Comparison of ENCODE assay signal across 8 cellular contexts in genomic region chrX:40644821-40645358, GRCh38. TPM values are rescaled to one million over a fixed set of nuclear protein-coding genes. Genes with fewer than 3 reads are reported as not detected.
A peak's percentile ranks its signal among the peaks of the same experiment; 100 is the strongest.
DNase-seq lines count a peak whose midpoint lies in the region; ATAC-seq and TF ChIP-seq lines count a peak whose summit lies in the region.

No MANE protein-coding gene starts in this region.

- peaks cover 10 to 24% of the 10 kb centered on the region in 2 experiments for H3K4me1 Mint-ChIP-seq in H9
- peaks cover 15% of the 10 kb centered on the region for H3K4me1 Mint-ChIP-seq in progenitor cell of endocrine pancreas (ENCODE audit: low read depth)

- no peak overlapping the region for H2BK15ac ChIP-seq in H9 (ENCODE audit: low read depth, low read length)

- H3K27me3 ChIP-seq in H9 (ENCODE audit: insufficient read depth, low read length) = no peaks in the 10 kb centered on the region
- H3K27me3 ChIP-seq in Peyer's patch = no peaks in the 10 kb centered on the region

- H3K4me3 Mint-ChIP-seq in H9 = peak overlapping the region; percentile 43 to 47
- H3K4me3 Mint-ChIP-seq in progenitor cell of endocrine pancreas (ENCODE audit: low read depth) = peak overlapping the region; percentile 59

- no peaks in the 10 kb centered on the region for H3K36me3 ChIP-seq in Peyer's patch

- peak; percentile 40 to 75 for TF ChIP-seq POLR2A in Peyer's patch (IDR thresholded peaks at IDR 0.05)

- H2AK5ac ChIP-seq in H9 (ENCODE audit: insufficient read length, low read length) = no peak overlapping the region

- no peak overlapping the region for H3K4me2 ChIP-seq in H9 (ENCODE audit: insufficient read depth, insufficient read length, low read length)

- H3K27me3 Mint-ChIP-seq in H9 (ENCODE audit: low read depth) (no peaks in the 10 kb centered on the region), progenitor cell of endocrine pancreas (no peaks in the 10 kb centered on the region)

- H4K5ac ChIP-seq in H9 (ENCODE audit: insufficient read length, low read depth, low read length) = no peak overlapping the region

- no peak overlapping the region for H3K9ac ChIP-seq in H9 (ENCODE audit: extremely low read depth, insufficient read length, low read length)

- H4K91ac ChIP-seq in H9 (ENCODE audit: insufficient read length, low read depth, low read length) = no peak overlapping the region

- H3K14ac ChIP-seq in H9 (ENCODE audit: insufficient read depth, low read length) = no peak overlapping the region

- no peak overlapping the region for H3K23ac ChIP-seq in H9 (ENCODE audit: insufficient read length, low read depth, low read length)

- no peaks in the 10 kb centered on the region for H3K23me2 ChIP-seq in H9 (ENCODE audit: insufficient read length, low read depth, low read length, poor library complexity, severe bottlenecking)

- H3K4me1 ChIP-seq in H9 (ENCODE audit: insufficient read depth, low read length) (no peaks in the 10 kb centered on the region), Peyer's patch (peaks cover 0 to 11% (median 5%) of the 10 kb centered on the region in 4 donors)

- H3K4ac ChIP-seq in H9 (ENCODE audit: low read depth, low read length) = no peak overlapping the region

- no peak overlapping the region for H2BK12ac ChIP-seq in H9 (ENCODE audit: insufficient read length, low read depth, low read length)

- peaks cover 7% of the 10 kb centered on the region; the same call in 1 of the 2 replicates for H3K79me2 ChIP-seq in H9 (ENCODE audit: insufficient read depth, low read length)

- no CpG with 5 or more reads among the region's 4 CpGs for WGBS in H9 (ENCODE audit: extremely low coverage, insufficient read length, low lambda C conversion rate)

- peaks cover 49 to 57% of the 10 kb centered on the region in 2 experiments for H3K9me3 Mint-ChIP-seq in H9
- H3K9me3 Mint-ChIP-seq in progenitor cell of endocrine pancreas (ENCODE audit: low read depth) = peaks cover 12% of the 10 kb centered on the region

- no peaks in the 10 kb centered on the region for H4K20me1 ChIP-seq in H9 (ENCODE audit: control insufficient read depth, insufficient read depth, insufficient read length)

- H3T11ph ChIP-seq in H9 (ENCODE audit: low read length) = no peak overlapping the region

- H3K9me3 ChIP-seq in H9 (ENCODE audit: control insufficient read depth, low read depth, low read length) = no peaks in the 10 kb centered on the region
- H3K9me3 ChIP-seq in Peyer's patch = no peaks in the 10 kb centered on the region

- H3K36me3 Mint-ChIP-seq in H9 (ENCODE audit: insufficient read depth in 1 of 3, low read depth in 3 of 3) (peaks cover 10 to 35% (median 29%) of the 10 kb centered on the region in 3 experiments), progenitor cell of endocrine pancreas (ENCODE audit: insufficient read depth) (peaks cover 9% of the 10 kb centered on the region)

- no peak overlapping the region for H3K56ac ChIP-seq in H9 (ENCODE audit: insufficient read length, low read depth, low read length)

- H3K27ac ChIP-seq in H9 (ENCODE audit: insufficient read length, low read depth, low read length) (no peak overlapping the region), Peyer's patch (peak overlapping the region; percentile 75 to 84 (median 78))

- DNase-seq in Daoy (ENCODE audit: low read depth) = peak; percentile 77
- no peak for DNase-seq in H9
- peak; percentile 74 to 90 (median 79) for DNase-seq in Peyer's patch
- peak; percentile 79 for DNase-seq in activated effector memory CD4-positive, alpha-beta T cell treated with anti-CD3 and anti-CD28 coated beads, Interleukin-2, amount 50 U/mL, for 16 hours
- DNase-seq in foreskin melanocyte = peak; percentile 65
- DNase-seq in progenitor cell of endocrine pancreas (ENCODE audit: low spot score, unreplicated experiment) = no peak
- no peak for DNase-seq in NCI-H526 treated with DMSO at 0.1 percent for 48 hours (lab: John Stamatoyannopoulos, UW)

- H2BK5ac ChIP-seq in H9 (ENCODE audit: insufficient read length, low read length) = no peak overlapping the region

- H3K4me3 ChIP-seq in Peyer's patch = peak overlapping the region; percentile 14 to 47 (median 40)

- H2BK120ac ChIP-seq in H9 (ENCODE audit: low read depth, low read length, poor library complexity, severe bottlenecking) = no peak overlapping the region

- no peak for TF ChIP-seq CTCF in H9 (conservative IDR thresholded peaks at IDR 0.05)
- TF ChIP-seq CTCF in Peyer's patch (IDR thresholded peaks at IDR 0.05) = no peak
- no peak for TF ChIP-seq CTCF in progenitor cell of endocrine pancreas (IDR thresholded peaks at IDR 0.05; ENCODE audit: unreplicated experiment)

- H3K27ac Mint-ChIP-seq in H9 = peak overlapping the region in 2 of 3 experiments; percentile 27 to 41; a peak in 3 of 7 replicates
- no peak overlapping the region for H3K27ac Mint-ChIP-seq in progenitor cell of endocrine pancreas

- H2BK20ac ChIP-seq in H9 (ENCODE audit: low read depth, low read length, poor library complexity, severe bottlenecking) = no peak overlapping the region

- no peaks in the 10 kb centered on the region for H3K79me1 ChIP-seq in H9 (ENCODE audit: insufficient read depth, low read depth, low read length, poor library complexity, severe bottlenecking)

- no peak overlapping the region for H3K18ac ChIP-seq in H9 (ENCODE audit: insufficient read length, low read depth, low read length)

- no peak overlapping the region for H4K8ac ChIP-seq in H9 (replicated peaks; ENCODE audit: insufficient read length, low read depth, low read length)

- no peak overlapping the region for H2AFZ ChIP-seq in H9 (ENCODE audit: low read length)

- ATAC-seq in HG03439 (IDR thresholded peaks at IDR 0.05; ENCODE audit: unreplicated experiment) = no peak

RNA-seq across cellular contexts. Expression of gene CXorf38, which starts 2.5 kb away (rescaled TPM):
- total RNA-seq in Daoy (2014; rRNA removed; shearing (Covaris generic)) = 15.0 and 19.8 TPM in 2 replicates
- total RNA-seq in H9 (2021) (10.5 and 10.8 TPM in 2 replicates), Peyer's patch (10 to 100 TPM; 11.4 to 41.3 (median 22.5) TPM), progenitor cell of endocrine pancreas (7.3 and 7.9 TPM in 2 replicates)

RNA-seq across cellular contexts. Expression of gene MPC1L, which starts 21.7 kb away (rescaled TPM):
- total RNA-seq in Daoy (2014; rRNA removed; shearing (Covaris generic)) = not detected in 2 replicates
- total RNA-seq in H9 (2021) = not detected in 2 replicates
- not detected for total RNA-seq in Peyer's patch
- total RNA-seq in progenitor cell of endocrine pancreas = not detected in 2 replicates

Comparison
In these comparisons a context has a peak if more than half of its experiments do, and no peak if none do; other contexts are left out.
1. DNase-seq: peak in Daoy (single experiment), Peyer's patch (3 of 3), activated effector memory CD4-positive, alpha-beta T cell treated with anti-CD3 and anti-CD28 coated beads, Interleukin-2, amount 50 U/mL, for 16 hours (single experiment) and foreskin melanocyte (single experiment); none in H9 (single experiment), progenitor cell of endocrine pancreas (single experiment) and NCI-H526 treated with DMSO at 0.1 percent for 48 hours (single experiment).